ENCODE assay signal across 6 cellular contexts in the genomic region with DNA sequence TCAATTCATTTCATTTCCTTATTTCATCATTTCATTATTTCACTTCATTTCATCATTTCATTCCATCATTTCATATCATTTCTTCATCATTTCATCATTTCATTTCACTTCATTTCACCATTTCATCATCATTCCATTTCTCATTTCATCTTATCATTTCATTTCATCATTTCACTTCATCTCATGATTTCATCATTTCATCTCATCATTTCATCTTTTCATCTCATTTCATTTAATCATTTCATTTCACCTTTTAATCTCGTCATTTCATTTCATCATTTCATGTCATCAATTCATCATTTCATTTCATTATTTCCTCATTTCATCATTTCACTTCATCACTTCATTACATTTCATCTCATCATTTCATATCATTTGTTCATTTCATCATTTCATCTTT.
DNase-seq lines count a peak whose midpoint lies in the region; ATAC-seq, FAIRE-seq and TF ChIP-seq lines count a peak whose summit lies in the region.
"Not testable (repeated sequence)": the region's sequence is repeated elsewhere in the genome, so short reads cannot be mapped to it uniquely, and the experiment has no call there.

No MANE protein-coding gene starts in this region.

- not testable (repeated sequence) for DNase-seq in H54 (ENCODE audit: insufficient read length, low spot score); activated CD8-positive, alpha-beta T cell treated with anti-CD3 and anti-CD28 coated beads for 36 hours; activated naive CD8-positive, alpha-beta T cell treated with anti-CD3 and anti-CD28 coated beads, Interleukin-2, amount 10 ng/mL, durations not matched to agents 7 days and 5 days; natural killer cell treated with Interleukin-12 subunit alpha and Interleukin-12 subunit beta and Interleukin-15 and Interleukin-18, amount 100 ng/mL, for 72 hours (ENCODE audit: low spot score); stimulated activated naive B cell treated with anti-CD40 and anti-IgM and Interleukin-4, amounts not matched to agents 10 μg/mL and 1 μg/mL and 100 μg/mL, for 72 hours

- H3K9me3 Mint-ChIP-seq in activated CD8-positive, alpha-beta T cell treated with anti-CD3 and anti-CD28 coated beads for 36 hours; activated naive CD8-positive, alpha-beta T cell treated with anti-CD3 and anti-CD28 coated beads, Interleukin-2, amount 10 ng/mL, durations not matched to agents 7 days and 5 days; natural killer cell treated with Interleukin-12 subunit alpha and Interleukin-12 subunit beta and Interleukin-15 and Interleukin-18, amount 100 ng/mL, for 72 hours; stimulated activated naive B cell treated with anti-CD40 and anti-IgM and Interleukin-4, amounts not matched to agents 10 μg/mL and 1 μg/mL and 100 μg/mL, for 72 hours: not testable (repeated sequence)

- not testable (repeated sequence) for H3K4me1 Mint-ChIP-seq in activated CD8-positive, alpha-beta T cell treated with anti-CD3 and anti-CD28 coated beads for 36 hours (ENCODE audit: low read depth); activated naive CD8-positive, alpha-beta T cell treated with anti-CD3 and anti-CD28 coated beads, Interleukin-2, amount 10 ng/mL, durations not matched to agents 7 days and 5 days; natural killer cell treated with Interleukin-12 subunit alpha and Interleukin-12 subunit beta and Interleukin-15 and Interleukin-18, amount 100 ng/mL, for 72 hours (ENCODE audit: low read depth in 2 of 2); stimulated activated naive B cell treated with anti-CD40 and anti-IgM and Interleukin-4, amounts not matched to agents 10 μg/mL and 1 μg/mL and 100 μg/mL, for 72 hours

- not testable (repeated sequence) for H3K36me3 Mint-ChIP-seq in activated CD8-positive, alpha-beta T cell treated with anti-CD3 and anti-CD28 coated beads for 36 hours (ENCODE audit: low read depth); activated naive CD8-positive, alpha-beta T cell treated with anti-CD3 and anti-CD28 coated beads, Interleukin-2, amount 10 ng/mL, durations not matched to agents 7 days and 5 days
- peaks cover 18% of the 10 kb centered on the region for H3K36me3 Mint-ChIP-seq in natural killer cell treated with Interleukin-12 subunit alpha and Interleukin-12 subunit beta and Interleukin-15 and Interleukin-18, amount 100 ng/mL, for 72 hours
- peaks cover 7 to 13% of the 10 kb centered on the region in 2 donors for H3K36me3 Mint-ChIP-seq in stimulated activated naive B cell treated with anti-CD40 and anti-IgM and Interleukin-4, amounts not matched to agents 10 μg/mL and 1 μg/mL and 100 μg/mL, for 72 hours

- TF ChIP-seq CTCF in activated CD8-positive, alpha-beta T cell treated with anti-CD3 and anti-CD28 coated beads for 36 hours (IDR thresholded peaks at IDR 0.05): not testable (repeated sequence)

- CTCF ChIA-PET in activated CD8-positive, alpha-beta T cell treated with anti-CD3 and anti-CD28 coated beads for 36 hours (lab: Charles Lee): not testable (repeated sequence)

- not testable (repeated sequence) for ATAC-seq in activated CD8-positive, alpha-beta T cell treated with anti-CD3 and anti-CD28 coated beads for 36 hours; activated naive CD8-positive, alpha-beta T cell treated with anti-CD3 and anti-CD28 coated beads, Interleukin-2, amount 10 ng/mL, durations not matched to agents 7 days and 5 days (ENCODE audit: low read depth); natural killer cell treated with Interleukin-12 subunit alpha and Interleukin-12 subunit beta and Interleukin-15 and Interleukin-18, amount 100 ng/mL, for 72 hours; stimulated activated naive B cell treated with anti-CD40 and anti-IgM and Interleukin-4, amounts not matched to agents 10 μg/mL and 1 μg/mL and 100 μg/mL, for 72 hours (replicated peaks)

- not testable (repeated sequence) for H3K27me3 Mint-ChIP-seq in activated CD8-positive, alpha-beta T cell treated with anti-CD3 and anti-CD28 coated beads for 36 hours; activated naive CD8-positive, alpha-beta T cell treated with anti-CD3 and anti-CD28 coated beads, Interleukin-2, amount 10 ng/mL, durations not matched to agents 7 days and 5 days
- peaks cover 6 to 22% of the 10 kb centered on the region in 2 donors for H3K27me3 Mint-ChIP-seq in natural killer cell treated with Interleukin-12 subunit alpha and Interleukin-12 subunit beta and Interleukin-15 and Interleukin-18, amount 100 ng/mL, for 72 hours
- peaks cover 9 to 18% of the 10 kb centered on the region in 2 donors for H3K27me3 Mint-ChIP-seq in stimulated activated naive B cell treated with anti-CD40 and anti-IgM and Interleukin-4, amounts not matched to agents 10 μg/mL and 1 μg/mL and 100 μg/mL, for 72 hours

- peak; percentile 94 for FAIRE-seq in H54 (lab: Jason Lieb, UNC)
- FAIRE-seq in endometrium (lab: Jason Lieb, UNC): peak; percentile 58

- POLR2A ChIA-PET in activated CD8-positive, alpha-beta T cell treated with anti-CD3 and anti-CD28 coated beads for 36 hours (lab: Charles Lee); activated naive CD8-positive, alpha-beta T cell treated with anti-CD3 and anti-CD28 coated beads, Interleukin-2, amount 10 ng/mL, durations not matched to agents 7 days and 5 days (lab: Charles Lee): not testable (repeated sequence)

- not testable (repeated sequence) for TF ChIP-seq POLR2A in H54 (IDR thresholded peaks at IDR 0.05; ENCODE audit: low read depth, low read length)

- intact Hi-C loops in activated CD8-positive, alpha-beta T cell treated with anti-CD3 and anti-CD28 coated beads for 36 hours (cut with micrococcal nuclease): not testable (repeated sequence)

- H3K4me3 Mint-ChIP-seq in activated CD8-positive, alpha-beta T cell treated with anti-CD3 and anti-CD28 coated beads for 36 hours; activated naive CD8-positive, alpha-beta T cell treated with anti-CD3 and anti-CD28 coated beads, Interleukin-2, amount 10 ng/mL, durations not matched to agents 7 days and 5 days: not testable (repeated sequence)
- peak overlapping the region; percentile 5 for H3K4me3 Mint-ChIP-seq in natural killer cell treated with Interleukin-12 subunit alpha and Interleukin-12 subunit beta and Interleukin-15 and Interleukin-18, amount 100 ng/mL, for 72 hours
- peak overlapping the region; percentile 8 to 44 for H3K4me3 Mint-ChIP-seq in stimulated activated naive B cell treated with anti-CD40 and anti-IgM and Interleukin-4, amounts not matched to agents 10 μg/mL and 1 μg/mL and 100 μg/mL, for 72 hours

- H3K27ac Mint-ChIP-seq in activated CD8-positive, alpha-beta T cell treated with anti-CD3 and anti-CD28 coated beads for 36 hours: peak overlapping the region; percentile 41
- peak overlapping the region; percentile 48 for H3K27ac Mint-ChIP-seq in activated naive CD8-positive, alpha-beta T cell treated with anti-CD3 and anti-CD28 coated beads, Interleukin-2, amount 10 ng/mL, durations not matched to agents 7 days and 5 days
- H3K27ac Mint-ChIP-seq in natural killer cell treated with Interleukin-12 subunit alpha and Interleukin-12 subunit beta and Interleukin-15 and Interleukin-18, amount 100 ng/mL, for 72 hours: peak overlapping the region in 1 of 2 donors; percentile 37
- peak overlapping the region; percentile 83 for H3K27ac Mint-ChIP-seq in stimulated activated naive B cell treated with anti-CD40 and anti-IgM and Interleukin-4, amounts not matched to agents 10 μg/mL and 1 μg/mL and 100 μg/mL, for 72 hours
